8 cellular contexts compared by ENCODE assay signal in the genomic region with DNA sequence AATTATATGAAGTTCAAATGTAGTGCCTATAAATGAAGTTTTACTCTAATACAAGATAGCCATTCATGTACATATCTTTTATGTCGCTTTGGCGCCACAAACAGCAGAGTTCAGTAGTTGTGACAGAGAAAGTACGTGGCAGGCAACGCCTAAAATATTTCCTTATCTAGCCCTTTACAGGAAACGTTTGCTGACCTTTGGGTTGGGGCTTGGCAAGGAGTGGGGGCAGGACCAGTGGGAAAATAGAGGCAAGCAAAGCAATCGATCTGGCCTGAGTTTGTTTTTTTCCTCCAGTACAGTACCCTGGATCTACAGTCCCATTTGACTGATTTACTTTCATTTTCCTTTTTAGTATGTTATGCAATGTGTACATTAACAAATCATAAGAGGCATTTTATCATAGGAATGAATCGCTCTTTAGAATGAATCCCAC. TPM values are rescaled to one million over a fixed set of nuclear protein-coding genes. Genes with fewer than 3 reads are reported as not detected.
A peak's percentile ranks its signal among the peaks of the same experiment; 100 is the strongest.
DNase-seq lines count a peak whose midpoint lies in the region; ATAC-seq and TF ChIP-seq lines count a peak whose summit lies in the region.

No MANE protein-coding gene starts in this region.

- H3K9me3 ChIP-seq in BLaER1 treated with 17β-estradiol and CSF1 and Interleukin-3, amounts not matched to agents 10 nM and 100 nM (replicated peaks in 1 of 11) = no peaks in the 10 kb centered on the region
- no peaks in the 10 kb centered on the region for H3K9me3 ChIP-seq in skeletal muscle satellite cell (replicated peaks; ENCODE audit: low read length)

- TF ChIP-seq POLR2A in erythroblast (IDR thresholded peaks at IDR 0.05; ENCODE audit: low read length) = peak; percentile 56

- H3K4me3 ChIP-seq in BLaER1 treated with 17β-estradiol and CSF1 and Interleukin-3, amounts not matched to agents 10 nM and 100 nM = peak overlapping the region; percentile 36 to 52 (median 49); a peak in 14 of 20 replicates
- peak overlapping the region; percentile 39 for H3K4me3 ChIP-seq in skeletal muscle satellite cell (ENCODE audit: low read length)

- H3K36me3 ChIP-seq in BLaER1 treated with 17β-estradiol and CSF1 and Interleukin-3, amounts not matched to agents 10 nM and 100 nM = no peaks in the 10 kb centered on the region
- H3K36me3 ChIP-seq in skeletal muscle satellite cell (ENCODE audit: insufficient read depth, low read length) = peaks cover 4% of the 10 kb centered on the region

- peak overlapping the region; percentile 39 to 79 (median 69); a peak in 20 of 22 replicates for H3K27ac ChIP-seq in BLaER1 treated with 17β-estradiol and CSF1 and Interleukin-3, amounts not matched to agents 10 nM and 100 nM

- H3K9ac ChIP-seq in BLaER1 treated with 17β-estradiol and CSF1 and Interleukin-3, amounts not matched to agents 10 nM and 100 nM = peak overlapping the region; percentile 55 to 79 (median 70); a peak in 20 of 22 replicates
- H3K9ac ChIP-seq in skeletal muscle satellite cell (ENCODE audit: low read depth, low read length) = peak overlapping the region; percentile 17

- no peaks in the 10 kb centered on the region for H3K27me3 ChIP-seq in BLaER1 treated with 17β-estradiol and CSF1 and Interleukin-3, amounts not matched to agents 10 nM and 100 nM
- H3K27me3 ChIP-seq in skeletal muscle satellite cell (ENCODE audit: control insufficient read depth, insufficient read depth, low read length) = no peaks in the 10 kb centered on the region

- H4K20me1 ChIP-seq in BLaER1 treated with 17β-estradiol and CSF1 and Interleukin-3, amounts not matched to agents 10 nM and 100 nM = no peaks in the 10 kb centered on the region

- peaks cover 0 to 13% (median 7%) of the 10 kb centered on the region in 10 experiments; a peak in 6 of 20 replicates for H3K4me1 ChIP-seq in BLaER1 treated with 17β-estradiol and CSF1 and Interleukin-3, amounts not matched to agents 10 nM and 100 nM
- H3K4me1 ChIP-seq in skeletal muscle satellite cell (ENCODE audit: control insufficient read depth, insufficient read depth, low read length) = peaks cover 5% of the 10 kb centered on the region

- peak; percentile 38 for DNase-seq in SW480 (ENCODE audit: low spot score)
- DNase-seq in erythroblast (lab: John Stamatoyannopoulos, UW) = peak; percentile 91 to 96
- DNase-seq in cerebellar cortex (ENCODE audit: low spot score) = no peak
- DNase-seq in NCI-H128 (lab: John Stamatoyannopoulos, UW; ENCODE audit: unreplicated experiment) = no peak

- peak overlapping the region; percentile 44 to 76 (median 62) for H3K4me2 ChIP-seq in BLaER1 treated with 17β-estradiol and CSF1 and Interleukin-3, amounts not matched to agents 10 nM and 100 nM
- peak overlapping the region; percentile 72 for H3K4me2 ChIP-seq in skeletal muscle satellite cell (ENCODE audit: low read length)

- ATAC-seq in GM19328 (IDR thresholded peaks at IDR 0.05; ENCODE audit: unreplicated experiment) = peak; percentile 77
- ATAC-seq in HG03354 (IDR thresholded peaks at IDR 0.05; ENCODE audit: poor library complexity, severe bottlenecking, unreplicated experiment) = peak; percentile 90

RNA-seq across cellular contexts. Expression of gene CCDC68, which starts 13.1 kb away (rescaled TPM):
- 2.2 and 3.0 TPM in 2 replicates for total RNA-seq in skeletal muscle satellite cell (2012; rRNA removed)

Comparison
In these comparisons a context has a peak if more than half of its experiments do, and no peak if none do; other contexts are left out.
1. DNase-seq: peak in SW480 (single experiment) and erythroblast (2 of 2); none in cerebellar cortex (single experiment) and NCI-H128 (single experiment).